Comparison of ENCODE assay signal across 8 cellular contexts in the genomic region with DNA sequence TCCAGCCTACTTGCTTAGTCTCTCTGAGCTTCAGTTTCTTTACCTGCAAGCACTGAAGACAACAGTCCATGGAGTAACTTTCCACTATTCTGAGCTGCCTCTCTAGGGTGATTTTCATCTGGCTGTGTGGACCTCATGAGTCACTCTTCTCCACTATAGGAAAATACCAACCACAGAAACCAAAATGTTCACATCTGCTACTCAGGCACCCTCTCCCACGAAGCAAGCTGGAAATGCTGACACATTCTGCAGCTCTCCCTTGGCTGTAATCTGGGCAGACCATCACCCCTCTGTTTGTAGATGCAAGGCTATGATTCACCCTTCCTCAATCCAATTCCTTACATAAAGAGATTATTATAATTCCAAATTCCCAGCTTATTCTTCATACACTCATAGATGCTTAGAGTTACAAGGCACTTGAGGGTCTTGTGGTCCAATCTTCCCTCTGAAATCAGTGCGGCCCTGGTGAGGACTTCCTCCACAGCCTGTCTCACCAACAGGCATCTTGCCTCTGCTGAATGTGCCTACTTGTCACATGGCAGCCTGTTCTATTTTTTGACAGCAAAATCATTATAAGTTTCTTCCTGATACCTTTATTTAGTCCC.
DNase-seq lines count a peak whose midpoint lies in the region; ATAC-seq, FAIRE-seq and TF ChIP-seq lines count a peak whose summit lies in the region.

No MANE protein-coding gene starts in this region.

- DNase-seq in GM13977 (ENCODE audit: low spot score) (peak; percentile 9), HT1080 (ENCODE audit: low read depth) (peak; percentile 100), astrocyte (ENCODE audit: low read depth) (peak; percentile 100), retinal pigment epithelial cell (ENCODE audit: low read depth) (peak; percentile 46), G401 (ENCODE audit: low spot score) (no peak), H7 (no peak), SK-N-DZ (ENCODE audit: low spot score) (no peak)

- H2AFZ ChIP-seq in astrocyte (ENCODE audit: low read depth, low read length), result no peak overlapping the region

- H3K27ac Mint-ChIP-seq in astrocyte (ENCODE audit: unreplicated experiment), result peak overlapping the region; percentile 96

- no peak overlapping the region for H3K4me3 Mint-ChIP-seq in astrocyte (ENCODE audit: unreplicated experiment)

- peak; percentile 86 for ATAC-seq in GM21576 (IDR thresholded peaks at IDR 0.05; ENCODE audit: unreplicated experiment)

- no peaks in the 10 kb centered on the region for H3K36me3 Mint-ChIP-seq in astrocyte (ENCODE audit: low read depth, unreplicated experiment)

- TF ChIP-seq CTCF in GM13977 (IDR thresholded peaks at IDR 0.05; ENCODE audit: extremely low read depth, insufficient read depth, missing control alignments) (no peak), astrocyte (IDR thresholded peaks at IDR 0.05; ENCODE audit: insufficient read depth, low read depth, low read length) (no peak), retinal pigment epithelial cell (conservative IDR thresholded peaks at IDR 0.05; ENCODE audit: low read depth, low read length) (no peak)

- peak overlapping the region; percentile 84 for H3K27ac ChIP-seq in astrocyte (ENCODE audit: low read depth, low read length)

- no peaks in the 10 kb centered on the region for H4K20me1 ChIP-seq in astrocyte (ENCODE audit: insufficient read depth, low read length)

- H3K9ac ChIP-seq in astrocyte (ENCODE audit: low read length), result no peak overlapping the region

- in situ Hi-C loops in GM13977 (cut with MboI; ENCODE audit: low pct_unique_long_range_greater_than_20kb, low sequenced_read_pairs, unreplicated experiment), result no loop called here
- in situ Hi-C loops in G401 (cut with HindIII; ENCODE audit: low sequenced_read_pairs), result no loop called here

- peak; percentile 100 for FAIRE-seq in astrocyte (lab: Jason Lieb, UNC)

- H3K79me2 ChIP-seq in astrocyte (ENCODE audit: insufficient read depth, low read length), result no peaks in the 10 kb centered on the region

- peak overlapping the region; percentile 46 for H3K4me2 ChIP-seq in astrocyte (ENCODE audit: low read length)

- peaks cover 27% of the 10 kb centered on the region for H3K4me1 ChIP-seq in astrocyte (ENCODE audit: insufficient read depth, low read length)

- H3K4me1 Mint-ChIP-seq in astrocyte (ENCODE audit: low read depth, unreplicated experiment), result peaks cover 36% of the 10 kb centered on the region

- no peaks in the 10 kb centered on the region for H3K36me3 ChIP-seq in astrocyte (ENCODE audit: insufficient read depth, low read length)
- no peaks in the 10 kb centered on the region for H3K36me3 ChIP-seq in H7 (replicated peaks; ENCODE audit: control insufficient read depth, insufficient read depth, low read length)

- no peaks in the 10 kb centered on the region for H3K27me3 Mint-ChIP-seq in astrocyte (ENCODE audit: low read depth, unreplicated experiment)

- no peaks in the 10 kb centered on the region for H3K9me3 Mint-ChIP-seq in astrocyte (ENCODE audit: unreplicated experiment)

- no peaks in the 10 kb centered on the region for H3K9me3 ChIP-seq in astrocyte (ENCODE audit: insufficient read depth, low read depth, low read length)

- H3K27me3 ChIP-seq in astrocyte (ENCODE audit: insufficient read depth, low read length), result no peaks in the 10 kb centered on the region
- H3K27me3 ChIP-seq in H7 (ENCODE audit: control insufficient read depth, insufficient read depth, low read length), result no peaks in the 10 kb centered on the region

- H3K4me3 ChIP-seq in astrocyte (ENCODE audit: insufficient read depth, low read depth, low read length) (no peak overlapping the region), retinal pigment epithelial cell (ENCODE audit: low read length) (no peak overlapping the region), H7 (ENCODE audit: insufficient read depth, low read depth, low read length) (no peak overlapping the region)

Comparison
In these comparisons a context has a peak if more than half of its experiments do, and no peak if none do; other contexts are left out.
1. DNase-seq: peak in GM13977 (single experiment), HT1080 (single experiment), astrocyte (single experiment) and retinal pigment epithelial cell (single experiment); none in G401 (single experiment), H7 (single experiment) and SK-N-DZ (single experiment).